Comparison of ENCODE assay signal across 13 cellular contexts in the genomic region with DNA sequence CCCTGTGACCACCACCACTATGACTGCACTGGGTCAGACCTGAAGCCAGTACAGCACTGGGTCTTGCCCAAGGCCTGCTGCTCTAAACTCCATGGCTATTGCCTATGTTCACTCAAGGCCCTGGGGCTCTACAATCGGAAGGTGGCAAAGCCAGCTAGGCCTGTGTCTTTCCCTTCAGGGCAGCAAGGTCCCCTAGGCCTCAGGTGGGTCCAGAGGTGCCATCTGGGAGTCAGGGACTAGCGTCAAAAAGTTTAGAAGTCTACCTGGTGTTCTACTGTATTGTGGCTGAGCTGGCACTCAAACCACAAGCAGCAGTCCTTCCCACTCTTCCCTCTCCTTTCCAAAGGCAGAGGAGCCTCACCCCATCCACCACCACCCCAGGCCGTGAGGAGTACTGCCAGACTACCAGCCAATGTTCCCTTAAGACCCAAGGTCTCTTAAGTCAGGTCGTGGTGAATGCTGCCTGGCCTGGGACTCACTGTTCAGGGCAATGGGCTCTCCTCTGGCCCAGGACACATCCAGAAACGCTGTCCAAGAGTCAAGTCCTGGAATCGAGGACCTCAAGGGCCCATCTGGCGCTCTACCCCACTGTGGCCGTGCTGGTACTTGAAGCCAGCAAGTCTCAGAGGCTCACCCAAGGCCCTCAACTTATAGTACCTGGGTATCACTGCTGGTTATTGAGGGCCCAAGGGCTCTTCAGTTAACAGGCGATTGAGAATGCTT.
"Had no signal": no experiment of that assay in that cellular context is flagged by ENCODE, and none has a peak within 500 bp of the region (broad histone marks: within the 10 kb centered on the region; RNA-seq: fewer than 3 reads in every experiment).

No MANE protein-coding gene starts in this region.

- H3K4me1 ChIP-seq: psoas muscle, thyroid gland had no signal

- H3K27ac Mint-ChIP-seq: activated naive CD8-positive, alpha-beta T cell treated with anti-CD3 and anti-CD28 coated beads, Interleukin-2, amount 50 U/mL, for 24 hours; memory B cell; natural killer cell; stimulated activated effector memory CD8-positive, alpha-beta T cell treated with anti-CD3 and anti-CD28 coated beads, Interleukin-12 subunit alpha, Interleukin-12 subunit beta, amount 100 ng/mL, for 72 hours had no signal

- H3K36me3 ChIP-seq: thyroid gland had no signal

- H3K4me3 Mint-ChIP-seq: activated naive CD8-positive, alpha-beta T cell treated with anti-CD3 and anti-CD28 coated beads, Interleukin-2, amount 50 U/mL, for 24 hours; memory B cell; natural killer cell; stimulated activated effector memory CD8-positive, alpha-beta T cell treated with anti-CD3 and anti-CD28 coated beads, Interleukin-12 subunit alpha, Interleukin-12 subunit beta, amount 100 ng/mL, for 72 hours had no signal

- H3K4me1 Mint-ChIP-seq: activated naive CD8-positive, alpha-beta T cell treated with anti-CD3 and anti-CD28 coated beads, Interleukin-2, amount 50 U/mL, for 24 hours; natural killer cell; stimulated activated effector memory CD8-positive, alpha-beta T cell treated with anti-CD3 and anti-CD28 coated beads, Interleukin-12 subunit alpha, Interleukin-12 subunit beta, amount 100 ng/mL, for 72 hours had no signal

- H3K27me3 ChIP-seq: thyroid gland had no signal

- ATAC-seq: activated naive CD8-positive, alpha-beta T cell treated with anti-CD3 and anti-CD28 coated beads, Interleukin-2, amount 50 U/mL, for 24 hours; left lobe of liver; natural killer cell; psoas muscle; stimulated activated effector memory CD8-positive, alpha-beta T cell treated with anti-CD3 and anti-CD28 coated beads, Interleukin-12 subunit alpha, Interleukin-12 subunit beta, amount 100 ng/mL, for 72 hours had no signal

- H3K4me3 ChIP-seq: psoas muscle, SK-N-MC, thyroid gland had no signal

- H3K9me3 Mint-ChIP-seq: activated naive CD8-positive, alpha-beta T cell treated with anti-CD3 and anti-CD28 coated beads, Interleukin-2, amount 50 U/mL, for 24 hours; natural killer cell; stimulated activated effector memory CD8-positive, alpha-beta T cell treated with anti-CD3 and anti-CD28 coated beads, Interleukin-12 subunit alpha, Interleukin-12 subunit beta, amount 100 ng/mL, for 72 hours had no signal

- DNase-seq: activated CD4-positive, CD25-positive, alpha-beta regulatory T cell treated with anti-CD3 and anti-CD28 coated beads, Interleukin-2, amount 50 U/mL, for 72 hours; activated naive CD8-positive, alpha-beta T cell treated with anti-CD3 and anti-CD28 coated beads, Interleukin-2, amount 50 U/mL, for 24 hours; natural killer cell; nucleus accumbens; psoas muscle; stimulated activated CD4-positive, alpha-beta T cell treated with anti-CD3 and anti-CD28 coated beads, Interleukin-12 subunit alpha, Interleukin-12 subunit beta, amount 100 ng/mL, for 4 hours; stimulated activated CD4-positive, alpha-beta T cell treated with anti-CD3 and anti-CD28 coated beads, Interleukin-2, amount 100 ng/mL, for 24 hours; T-helper 1 cell; thyroid gland had no signal

- H3K9me3 ChIP-seq: psoas muscle, thyroid gland had no signal

- H3K36me3 Mint-ChIP-seq: memory B cell; natural killer cell; stimulated activated effector memory CD8-positive, alpha-beta T cell treated with anti-CD3 and anti-CD28 coated beads, Interleukin-12 subunit alpha, Interleukin-12 subunit beta, amount 100 ng/mL, for 72 hours had no signal

- H3K27ac ChIP-seq: psoas muscle, SK-N-MC, thyroid gland had no signal
